8 cellular contexts compared by ENCODE assay signal in the genomic region with DNA sequence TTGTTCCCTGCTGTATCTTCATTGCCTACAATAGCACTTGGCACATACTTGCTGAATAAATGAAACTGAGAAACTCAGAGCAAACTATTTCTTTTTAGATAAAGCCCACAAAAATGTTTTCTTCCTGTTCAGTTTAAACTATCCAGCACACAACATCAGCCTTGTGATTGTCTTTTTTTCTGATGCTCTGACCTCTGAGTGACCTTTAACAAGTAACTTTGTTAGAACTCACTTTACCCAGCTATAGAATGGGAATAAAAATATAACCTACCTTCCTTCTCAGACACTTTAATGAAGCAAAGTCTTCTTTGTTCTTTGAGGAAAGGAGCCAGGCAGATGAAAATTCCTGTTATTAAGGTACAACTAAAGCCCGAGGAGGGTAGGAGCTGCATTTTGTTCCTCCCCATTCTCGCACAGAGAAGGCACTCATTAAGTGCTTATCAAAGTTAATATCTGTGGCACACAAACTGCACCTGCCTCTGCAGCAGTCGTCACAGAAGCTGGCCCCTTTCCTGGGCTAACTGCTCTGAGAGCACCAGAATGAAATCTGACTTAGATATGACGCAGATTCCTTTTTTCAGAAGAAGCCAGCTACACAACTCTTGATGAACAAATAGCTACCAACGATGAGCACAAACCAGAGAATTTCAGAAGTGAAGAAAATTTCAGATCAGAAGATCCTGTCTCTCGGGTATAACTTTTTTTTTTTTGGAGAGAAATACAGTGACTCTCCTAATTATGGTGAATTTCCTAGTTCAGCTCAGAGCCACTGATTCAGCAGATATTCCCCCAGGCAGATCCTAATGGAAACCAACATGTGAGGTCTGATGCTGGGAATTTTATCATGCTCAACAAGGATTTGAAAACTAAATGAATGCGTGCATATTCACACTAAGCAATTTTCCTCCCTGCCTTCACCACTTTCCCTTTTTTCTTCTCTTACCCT. TPM values are rescaled to one million over a fixed set of nuclear protein-coding genes. Genes with fewer than 3 reads are reported as not detected.
DNase-seq lines count a peak whose midpoint lies in the region; ATAC-seq, FAIRE-seq and TF ChIP-seq lines count a peak whose summit lies in the region.

No MANE protein-coding gene starts in this region.

- TF ChIP-seq POLR2A in GM18505 (IDR thresholded peaks at IDR 0.05; ENCODE audit: borderline replicate concordance, extremely low read depth, insufficient read depth, insufficient read length): peak; percentile 12

- peaks cover 2% of the 10 kb centered on the region for H3K27me3 Mint-ChIP-seq in activated CD4-positive, alpha-beta memory T cell treated with anti-CD3 and anti-CD28 coated beads, Interleukin-2, amount 10 ng/mL, durations not matched to agents 7 days and 5 days

- no peaks in the 10 kb centered on the region for H3K9me3 Mint-ChIP-seq in activated CD4-positive, alpha-beta memory T cell treated with anti-CD3 and anti-CD28 coated beads, Interleukin-2, amount 10 ng/mL, durations not matched to agents 7 days and 5 days

- H3K36me3 Mint-ChIP-seq in activated CD4-positive, alpha-beta memory T cell treated with anti-CD3 and anti-CD28 coated beads, Interleukin-2, amount 10 ng/mL, durations not matched to agents 7 days and 5 days (ENCODE audit: low read depth): no peaks in the 10 kb centered on the region

- DNase-seq in activated CD4-positive, alpha-beta memory T cell treated with anti-CD3 and anti-CD28 coated beads, Interleukin-2, amount 10 ng/mL, durations not matched to agents 7 days and 5 days: peak; percentile 36
- DNase-seq in kidney (no peak), stromal cell of bone marrow (ENCODE audit: low read depth) (peak; percentile 22), MG63 (no peak), NCI-H1417 treated with DMSO at 0.1 percent for 48 hours (lab: John Stamatoyannopoulos, UW) (no peak)

- no peaks in the 10 kb centered on the region for H3K27me3 ChIP-seq in MG63

- POLR2A ChIA-PET in activated CD4-positive, alpha-beta memory T cell treated with anti-CD3 and anti-CD28 coated beads, Interleukin-2, amount 10 ng/mL, durations not matched to agents 7 days and 5 days (lab: Charles Lee): interaction anchor here (0.6 to 4.5 kb wide), 10 partner anchors 9 to 433 kb away, joined by 3 to 35 read pairs (median 4); a partner anchor contains a TSS

- CTCF ChIA-PET in activated CD4-positive, alpha-beta memory T cell treated with anti-CD3 and anti-CD28 coated beads, Interleukin-2, amount 10 ng/mL, durations not matched to agents 7 days and 5 days (lab: Charles Lee): interaction anchor here (0.6 to 3.1 kb wide), 5 partner anchors 11 to 758 kb away, joined by 3 to 11 read pairs (median 3); a partner anchor contains a TSS

- H3K9me3 ChIP-seq in kidney (ENCODE audit: control insufficient read depth in 1 of 2, low read length in 2 of 2) (no peaks in the 10 kb centered on the region), MG63 (no peaks in the 10 kb centered on the region)

- no peaks in the 10 kb centered on the region for H3K36me3 ChIP-seq in kidney (ENCODE audit: control insufficient read depth in 1 of 2, insufficient read depth in 2 of 2, low read length in 2 of 2)
- H3K36me3 ChIP-seq in MG63: no peaks in the 10 kb centered on the region

- peak overlapping the region in 1 of 2 donors; percentile 38 for H3K27ac ChIP-seq in kidney (ENCODE audit: low read depth in 2 of 2, low read length in 2 of 2)

- no peak overlapping the region for H3K9ac ChIP-seq in kidney (ENCODE audit: low read length in 2 of 2)

- H3K4me1 ChIP-seq in kidney (ENCODE audit: control insufficient read depth in 1 of 2, insufficient read depth in 1 of 2, low read depth in 1 of 2, low read length in 2 of 2): peaks cover 0 to 2% of the 10 kb centered on the region in 2 donors

- peak overlapping the region; percentile 77 for H3K4me3 Mint-ChIP-seq in activated CD4-positive, alpha-beta memory T cell treated with anti-CD3 and anti-CD28 coated beads, Interleukin-2, amount 10 ng/mL, durations not matched to agents 7 days and 5 days

- ATAC-seq in GM18505 (IDR thresholded peaks at IDR 0.05; ENCODE audit: unreplicated experiment) (peak; percentile 27), HG03432 (IDR thresholded peaks at IDR 0.05; ENCODE audit: unreplicated experiment) (peak; percentile 22), GM19035 (IDR thresholded peaks at IDR 0.05; ENCODE audit: unreplicated experiment) (no peak)

- H3K27ac Mint-ChIP-seq in activated CD4-positive, alpha-beta memory T cell treated with anti-CD3 and anti-CD28 coated beads, Interleukin-2, amount 10 ng/mL, durations not matched to agents 7 days and 5 days: peak overlapping the region; percentile 70

- no peak for TF ChIP-seq CTCF in kidney (IDR thresholded peaks at IDR 0.05; ENCODE audit: borderline replicate concordance, extremely low read depth, insufficient read depth)

- H3K4me3 ChIP-seq in kidney (ENCODE audit: low read length in 2 of 2) (peak overlapping the region; percentile 61 to 62), MG63 (no peak overlapping the region)

- FAIRE-seq in kidney (lab: Jason Lieb, UNC): no peak

- intact Hi-C loops in kidney (cut with DNase I): no loop called here

- H3K4me1 Mint-ChIP-seq in activated CD4-positive, alpha-beta memory T cell treated with anti-CD3 and anti-CD28 coated beads, Interleukin-2, amount 10 ng/mL, durations not matched to agents 7 days and 5 days: peaks cover 52% of the 10 kb centered on the region

RNA-seq across cellular contexts. Expression of a gene that starts 31.0 kb away (rescaled TPM):
- total RNA-seq in activated CD4-positive, alpha-beta memory T cell treated with anti-CD3 and anti-CD28 coated beads, Interleukin-2, amount 10 ng/mL, durations not matched to agents 7 days and 5 days: 10 to 100 TPM; 79.3 to 81.6 TPM
- total RNA-seq in kidney: 69.0 TPM
- polyA plus RNA-seq in kidney (ENCODE audit: insufficient read depth, low read depth, low replicate concordance): 23.4 TPM
- 45.6 and 50.8 TPM in 2 replicates for total RNA-seq in MG63 (2014; rRNA removed; shearing (Covaris generic); ENCODE audit: low replicate concordance)

Comparison
In these comparisons a context has a peak if more than half of its experiments do, and no peak if none do; other contexts are left out.
1. DNase-seq: peak in activated CD4-positive, alpha-beta memory T cell treated with anti-CD3 and anti-CD28 coated beads, Interleukin-2, amount 10 ng/mL, durations not matched to agents 7 days and 5 days (single experiment) and stromal cell of bone marrow (single experiment); none in kidney (single experiment), MG63 (single experiment) and NCI-H1417 treated with DMSO at 0.1 percent for 48 hours (single experiment).